8 cellular contexts compared by ENCODE assay signal in genomic region chr13:28659611-28659970, GRCh38. TPM values are rescaled to one million over a fixed set of nuclear protein-coding genes. Genes with fewer than 3 reads are reported as not detected.
DNase-seq lines count a peak whose midpoint lies in the region; ATAC-seq and TF ChIP-seq lines count a peak whose summit lies in the region.

No MANE protein-coding gene starts in this region.

- H3K4me3 ChIP-seq in heart right ventricle = peak overlapping the region; percentile 74 to 95 (median 89)
- peak overlapping the region; percentile 69 to 97 (median 80) for H3K4me3 ChIP-seq in esophagus muscularis mucosa
- H3K4me3 ChIP-seq in parathyroid adenoma (ENCODE audit: low read depth, low read length) = peak overlapping the region; percentile 83

- peaks cover 19% of the 10 kb centered on the region for H3K36me3 Mint-ChIP-seq in T-cell

- H3K27me3 Mint-ChIP-seq in T-cell = no peaks in the 10 kb centered on the region

- TF ChIP-seq EP300 in esophagus muscularis mucosa (IDR thresholded peaks at IDR 0.05) = no peak

- peak overlapping the region; percentile 83 to 99 (median 98) for H3K27ac ChIP-seq in heart right ventricle
- H3K27ac ChIP-seq in esophagus muscularis mucosa (replicated peaks in 1 of 4) = peak overlapping the region; percentile 89 to 94 (median 92)
- peak overlapping the region; percentile 89 for H3K27ac ChIP-seq in parathyroid adenoma

- H2AFZ ChIP-seq in parathyroid adenoma = peak overlapping the region; percentile 57

- TF ChIP-seq POLR2A in esophagus muscularis mucosa (IDR thresholded peaks at IDR 0.05; ENCODE audit: low read depth) = no peak

- H3K36me3 ChIP-seq in heart right ventricle = peaks cover 0 to 44% (median 24%) of the 10 kb centered on the region in 9 donors
- peaks cover 15 to 38% (median 24%) of the 10 kb centered on the region in 4 donors for H3K36me3 ChIP-seq in esophagus muscularis mucosa
- H3K36me3 ChIP-seq in parathyroid adenoma (ENCODE audit: control insufficient read depth, insufficient read depth, low read length) = no peaks in the 10 kb centered on the region

- H3K9me3 Mint-ChIP-seq in T-cell = no peaks in the 10 kb centered on the region

- peaks cover 11% of the 10 kb centered on the region for H3K79me2 ChIP-seq in parathyroid adenoma

- H3K4me1 ChIP-seq in heart right ventricle (peaks cover 11 to 74% (median 51%) of the 10 kb centered on the region in 9 donors), esophagus muscularis mucosa (peaks cover 39 to 61% (median 47%) of the 10 kb centered on the region in 4 donors), parathyroid adenoma (peaks cover 7% of the 10 kb centered on the region)

- no peak for DNase-seq in heart right ventricle
- no peak for DNase-seq in left ventricle myocardium superior
- peak in 2 of 34 experiments; percentile 13 to 34 for DNase-seq in T-cell
- no peak for DNase-seq in esophagus muscularis mucosa (ENCODE audit: extremely low spot score)
- DNase-seq in T-helper 9 cell = no peak
- no peak for DNase-seq in pons (ENCODE audit: low spot score)

- H3K4me2 ChIP-seq in parathyroid adenoma (ENCODE audit: low read length) = peak overlapping the region; percentile 86

- intact Hi-C loops in heart right ventricle (cut with DNase I) = loop anchor here in 4 of 10 donors (2.0 to 5.0 kb wide), 7 partner anchors 19 to 521 kb away; partner anchors contain the start of genes SLC46A3 (in 2 of the 4), FLT1 (in 1 of the 4) and PAN3 (in 1 of the 4)
- intact Hi-C loops in left ventricle myocardium superior (cut with micrococcal nuclease) = no loop called here
- intact Hi-C loops in esophagus muscularis mucosa (cut with DNase I) = loop anchor here (2.0 kb wide), 1 partner anchor 59 kb away; the partner anchor contains the start of gene SLC46A3

- peak overlapping the region; percentile 95 to 97 for H3K27ac Mint-ChIP-seq in T-cell

- peak in 2 of 8 donors; percentile 6 to 10 for ATAC-seq in heart right ventricle
- no peak for ATAC-seq in left ventricle myocardium superior
- ATAC-seq in HG03060 (IDR thresholded peaks at IDR 0.05; ENCODE audit: low read depth, unreplicated experiment) = peak; percentile 25
- ATAC-seq in T-cell (replicated peaks in 1 of 4) = peak; percentile 30 to 62 (median 42)

- H3K4me1 Mint-ChIP-seq in T-cell = peaks cover 56 to 70% (median 60%) of the 10 kb centered on the region in 3 donors

- WGBS in heart right ventricle, 2 donors = 13 to 16% methylated on average over 4 of the region's 4 CpGs
- 13% methylated on average over 4 of the region's 4 CpGs for WGBS in esophagus muscularis mucosa

- H3K4me3 Mint-ChIP-seq in T-cell = peak overlapping the region; percentile 96 to 98 (median 97)

- H3K9me3 ChIP-seq in heart right ventricle (no peaks in the 10 kb centered on the region), esophagus muscularis mucosa (no peaks in the 10 kb centered on the region), parathyroid adenoma (ENCODE audit: control insufficient read depth, low read length) (no peaks in the 10 kb centered on the region)

- no peak for TF ChIP-seq CTCF in heart right ventricle (IDR thresholded peaks at IDR 0.05)
- TF ChIP-seq CTCF in esophagus muscularis mucosa (IDR thresholded peaks at IDR 0.05) = no peak
- TF ChIP-seq CTCF in parathyroid adenoma (IDR thresholded peaks at IDR 0.05) = no peak

- POLR2A ChIA-PET in T-cell (lab: Charles Lee) = interaction anchor here (0.6 to 1.5 kb wide), 6 partner anchors 9 to 476 kb away, joined by 3 to 5 read pairs (median 3); no protein-coding TSS in a partner anchor

- no peak overlapping the region for H3K9ac ChIP-seq in parathyroid adenoma

- no peaks in the 10 kb centered on the region for H3K27me3 ChIP-seq in heart right ventricle
- H3K27me3 ChIP-seq in esophagus muscularis mucosa = no peaks in the 10 kb centered on the region
- no peaks in the 10 kb centered on the region for H3K27me3 ChIP-seq in parathyroid adenoma (ENCODE audit: control insufficient read depth, insufficient read depth, low read length)

- CTCF ChIA-PET in T-cell (lab: Charles Lee) = interaction anchor here (0.6 to 1.1 kb wide), 2 partner anchors 59 to 515 kb away, joined by 5 read pairs; no protein-coding TSS in a partner anchor

RNA-seq across cellular contexts. Expression of gene POMP, which starts 0.7 kb away (rescaled TPM):
- total RNA-seq in heart right ventricle = 100 to 1,000 TPM in 7 of 10 donors, 10 to 100 TPM in 3; 91.7 to 120 (median 101) TPM
- 100 to 1,000 TPM in 1 of 2 donors, 10 to 100 TPM in 1; 69.1 to 134 TPM for polyA plus RNA-seq in heart right ventricle
- 113 TPM for total RNA-seq in left ventricle myocardium superior
- 10 to 100 TPM; 21.4 to 24.7 (median 23.3) TPM for total RNA-seq in T-cell
- 10 to 100 TPM; 42.7 to 83.3 (median 55.4) TPM for total RNA-seq in esophagus muscularis mucosa

RNA-seq across cellular contexts. Expression of gene SLC46A3, which starts 59.2 kb away (rescaled TPM):
- 10 to 100 TPM in 9 of 10 donors, 1 to 10 TPM in 1; 9.1 to 19.3 (median 13.0) TPM for total RNA-seq in heart right ventricle
- polyA plus RNA-seq in heart right ventricle = 10 to 100 TPM; 10.6 to 13.8 TPM
- 18.1 TPM for total RNA-seq in left ventricle myocardium superior
- total RNA-seq in T-cell = 10 to 100 TPM; 12.1 to 20.7 (median 18.2) TPM
- total RNA-seq in esophagus muscularis mucosa = 10 to 100 TPM in 3 of 4 donors, 1 to 10 TPM in 1; 9.4 to 14.0 (median 10.6) TPM
